Comparison of ENCODE assay signal across 8 cellular contexts in genomic region chr6:36839819-36840379, GRCh38. TPM values are rescaled to one million over a fixed set of nuclear protein-coding genes. Genes with fewer than 3 reads are reported as not detected.
DNase-seq lines count a peak whose midpoint lies in the region; ATAC-seq and TF ChIP-seq lines count a peak whose summit lies in the region.

No MANE protein-coding gene starts in this region.

- TF ChIP-seq CTCF in GM12874 (IDR thresholded peaks at IDR 0.05; ENCODE audit: insufficient read depth, low read depth, low read length) (0 out of 2 replicates have a peak, but pooled peaks have one; percentile 11), heart right ventricle (IDR thresholded peaks at IDR 0.05) (peak in 7 of 9 donors; percentile 21 to 62 (median 42))

- ATAC-seq in heart right ventricle, result peak; percentile 11 to 63 (median 50)
- ATAC-seq in HG03439 (IDR thresholded peaks at IDR 0.05; ENCODE audit: unreplicated experiment), result no peak
- no peak for ATAC-seq in GM18520 (IDR thresholded peaks at IDR 0.05; ENCODE audit: unreplicated experiment)
- no peak for ATAC-seq in GM21367 (IDR thresholded peaks at IDR 0.05; ENCODE audit: unreplicated experiment)

- H3K4me3 ChIP-seq in heart right ventricle, result peak overlapping the region; percentile 8 to 71 (median 56)

- 1% methylated on average over 30 to 63 of the region's 63 CpGs for WGBS in heart right ventricle, 2 donors

- H3K4me1 ChIP-seq in heart right ventricle, result peaks cover 2 to 59% (median 27%) of the 10 kb centered on the region in 9 donors

- peak overlapping the region; percentile 71 to 90 (median 80) for H3K27ac ChIP-seq in heart right ventricle

- H3K36me3 ChIP-seq in heart right ventricle, result no peaks in the 10 kb centered on the region

- H3K9me3 ChIP-seq in heart right ventricle, result no peaks in the 10 kb centered on the region

- DNase-seq in NCI-H82 (lab: John Stamatoyannopoulos, UW) (peak; percentile 70), heart right ventricle (peak; percentile 62 to 67), retina (peak; percentile 68)
- peak; percentile 57 for DNase-seq in activated naive CD4-positive, alpha-beta T cell treated with anti-CD3 and anti-CD28 coated beads, Interleukin-2, amount 50 U/mL, for 16 hours

- peaks cover 0 to 37% (median 0%) of the 10 kb centered on the region in 7 donors for H3K27me3 ChIP-seq in heart right ventricle

- intact Hi-C loops in heart right ventricle (cut with DNase I), result loop anchor here in 1 of 10 donors (5.0 kb wide), 1 partner anchor 132 kb away; no protein-coding TSS in a partner anchor

RNA-seq across cellular contexts. Expression of gene CPNE5, which starts 0.7 kb away (rescaled TPM):
- 10 to 100 TPM in 9 of 10 donors, 1 to 10 TPM in 1; 2.8 to 98.2 (median 29.0) TPM for total RNA-seq in heart right ventricle
- polyA plus RNA-seq in heart right ventricle, result 10 to 100 TPM in 1 of 2 donors, 1 to 10 TPM in 1; 4.4 to 18.4 TPM

RNA-seq across cellular contexts. Expression of gene PPIL1, which starts 34.7 kb away (rescaled TPM):
- 100 to 1,000 TPM in 2 of 10 donors, 10 to 100 TPM in 8; 34.5 to 106 (median 49.2) TPM for total RNA-seq in heart right ventricle
- polyA plus RNA-seq in heart right ventricle, result 10 to 100 TPM; 21.1 to 50.3 TPM

RNA-seq across cellular contexts. Expression of gene C6orf89, which starts 45.9 kb away (rescaled TPM):
- total RNA-seq in heart right ventricle, result 100 to 1,000 TPM in 1 of 10 donors, 10 to 100 TPM in 9; 64.6 to 104 (median 74.7) TPM
- 10 to 100 TPM; 22.5 to 23.1 TPM for polyA plus RNA-seq in heart right ventricle

Comparison
In these comparisons a context has a peak if more than half of its experiments do, and no peak if none do; other contexts are left out.
1. ATAC-seq: peak in heart right ventricle (8 of 8); none in HG03439 (single experiment), GM18520 (single experiment) and GM21367 (single experiment).
2. Peak in every context shown above with its lines, with median percentiles within 50 percentile points of each other: DNase-seq.